2 cellular contexts compared by ENCODE assay signal in genomic region chr16:89221604-89222003, GRCh38.
A peak's percentile ranks its signal among the peaks of the same experiment; 100 is the strongest.
TF ChIP-seq lines count a peak whose summit lies in the region.

No MANE protein-coding gene starts in this region.

TF ChIP-seq in HEK293, 187 proteins besides CTCF, POLR2A, EP300 and RAD21:
- TF ChIP-seq SCRT1 (tag by site-specific recombination; IDR thresholded peaks at IDR 0.05; ENCODE audit: borderline replicate concordance) (no peak), BCL6B (tag by site-specific recombination; IDR thresholded peaks at IDR 0.05) (0 out of 2 replicates have a peak, but pooled peaks have one; percentile 3), ZNF704 (tag by site-specific recombination; IDR thresholded peaks at IDR 0.05) (no peak), ZNF561 (tag by site-specific recombination; IDR thresholded peaks at IDR 0.05; ENCODE audit: borderline replicate concordance) (no peak), SP3 (tag by site-specific recombination; IDR thresholded peaks at IDR 0.05) (no peak), KLF7 (tag by site-specific recombination; IDR thresholded peaks at IDR 0.05; ENCODE audit: borderline replicate concordance) (no peak), ZNF513 (tag by site-specific recombination; IDR thresholded peaks at IDR 0.05) (no peak), PRDM4 (tag by site-specific recombination; IDR thresholded peaks at IDR 0.05) (no peak), ZSCAN4 (tag by site-specific recombination; IDR thresholded peaks at IDR 0.05) (peak; percentile 95)
TF ChIP-seq in HEK293: peak in this region for 2.

TF ChIP-seq in K562, 482 proteins besides CTCF, POLR2A, EP300 and RAD21:
- TF ChIP-seq CEBPB (tag; IDR thresholded peaks at IDR 0.05) (no peak), POLR2B (IDR thresholded peaks at IDR 0.05; ENCODE audit: low read depth, partially characterized antibody) (no peak), SUPT5H (IDR thresholded peaks at IDR 0.05) (peak; percentile 31; the same call in 1 of the 2 replicates), TARDBP (IDR thresholded peaks at IDR 0.05) (no peak)
